In the genomic region with DNA sequence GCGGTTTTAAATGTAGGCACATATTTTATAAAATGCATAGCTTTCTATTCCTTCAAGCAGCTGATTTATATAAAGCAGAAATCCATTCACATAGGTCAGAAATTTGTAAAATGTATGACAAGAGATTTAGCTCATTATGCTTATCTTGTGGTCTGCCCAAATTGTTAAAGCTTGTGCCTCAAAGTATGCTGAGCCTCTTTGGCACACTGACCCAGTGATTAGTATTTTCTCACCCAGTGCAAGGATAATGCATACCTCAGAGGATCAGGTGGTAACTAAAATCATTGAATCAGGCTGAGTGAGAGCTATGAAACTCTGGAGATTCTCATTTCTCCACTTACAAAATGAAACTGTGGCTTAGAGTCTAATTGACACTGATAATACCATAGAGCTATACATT, we compare ENCODE assay signal across 36 cellular contexts.
"Had no signal": no experiment of that assay in that cellular context is flagged by ENCODE, and none has a peak within 500 bp of the region (broad histone marks: within the 10 kb centered on the region; RNA-seq: fewer than 3 reads in every experiment).

No MANE protein-coding gene starts in this region.

- H3K4me3 Mint-ChIP-seq: activated B cell treated with CpG ODN at 0.5 μM for 24 hours; activated CD4-positive, alpha-beta memory T cell treated with anti-CD3 and anti-CD28 coated beads, Interleukin-2, amount 10 ng/mL, durations not matched to agents 7 days and 5 days; activated CD4-positive, alpha-beta T cell treated with anti-CD3 and anti-CD28 coated beads, Interleukin-2, amount 10 ng/mL, durations not matched to agents 24 days and 14 days; activated CD8-positive, alpha-beta memory T cell treated with anti-CD3 and anti-CD28 coated beads, Interleukin-2, amount 10 ng/mL, durations not matched to agents 7 days and 5 days; activated CD8-positive, alpha-beta T cell treated with anti-CD3 and anti-CD28 coated beads, Interleukin-2, amount 10 ng/mL, durations not matched to agents 7 days and 5 days; activated naive CD4-positive, alpha-beta T cell treated with anti-CD3 and anti-CD28 coated beads, Interleukin-2, amount 10 ng/mL, durations not matched to agents 7 days and 5 days; activated naive CD4-positive, alpha-beta T cell treated with anti-CD3 and anti-CD28 coated beads, Interleukin-2, amount 50 U/mL, for 24 hours; activated naive CD8-positive, alpha-beta T cell; activated naive CD8-positive, alpha-beta T cell treated with anti-CD3 and anti-CD28 coated beads, Interleukin-2, amount 10 ng/mL, durations not matched to agents 7 days and 5 days; activated naive CD8-positive, alpha-beta T cell treated with anti-CD3 and anti-CD28 coated beads, Interleukin-2, amount 50 U/mL, for 24 hours; activated T-cell treated with anti-CD3 and anti-CD28 coated beads, Interleukin-2, amount 50 U/mL, for 24 hours; T-helper 1 cell treated with Interleukin-12 subunit alpha and Interleukin-12 subunit beta and Interleukin-4 antibody, amounts not matched to agents 30 μg/mL and 1 μg/mL, for 36 hours; T-helper 2 cell treated with Interferon-gamma antibody and Interleukin-4, amounts not matched to agents 5 μg/mL and 100 μg/mL, for 36 hours had no signal

- DNase-seq: activated B cell treated with CpG ODN at 0.5 μM for 24 hours; activated CD4-positive, alpha-beta memory T cell treated with anti-CD3 and anti-CD28 coated beads, Interleukin-2, amount 10 ng/mL, durations not matched to agents 7 days and 5 days; activated CD4-positive, alpha-beta T cell treated with anti-CD3 and anti-CD28 coated beads for 4 hours; activated CD4-positive, alpha-beta T cell treated with anti-CD3 and anti-CD28 coated beads, Interleukin-2, amount 10 ng/mL, durations not matched to agents 24 days and 14 days; activated CD4-positive, alpha-beta T cell treated with anti-CD3 and anti-CD28 coated beads, Interleukin-2, amount 50 U/mL, for 1 hour; activated CD4-positive, alpha-beta T cell treated with anti-CD3 and anti-CD28 coated beads, Interleukin-2, amount 50 U/mL, for 4 hours; activated CD4-positive, CD25-positive, alpha-beta regulatory T cell treated with anti-CD3 and anti-CD28 coated beads, Interleukin-2, amount 50 U/mL, for 72 hours; activated CD8-positive, alpha-beta memory T cell treated with anti-CD3 and anti-CD28 coated beads for 24 hours; activated CD8-positive, alpha-beta memory T cell treated with anti-CD3 and anti-CD28 coated beads, Interleukin-2, amount 10 ng/mL, durations not matched to agents 7 days and 5 days; activated CD8-positive, alpha-beta memory T cell treated with anti-CD3 and anti-CD28 coated beads, Interleukin-2, amount 50 U/mL, for 48 hours; activated CD8-positive, alpha-beta T cell treated with anti-CD3 and anti-CD28 coated beads, Interleukin-2, amount 10 ng/mL, durations not matched to agents 7 days and 5 days; activated effector memory CD4-positive, alpha-beta T cell treated with Interleukin-2 at 50 U/mL for 16 hours; activated gamma-delta T cell; activated naive CD4-positive, alpha-beta T cell treated with anti-CD3 and anti-CD28 coated beads, Interleukin-2, amount 10 ng/mL, durations not matched to agents 7 days and 5 days; activated naive CD4-positive, alpha-beta T cell treated with Interleukin-2 at 50 U/mL for 16 hours; activated naive CD8-positive, alpha-beta T cell treated with anti-CD3 and anti-CD28 coated beads, Interleukin-2, amount 10 ng/mL, durations not matched to agents 7 days and 5 days; activated naive CD8-positive, alpha-beta T cell treated with anti-CD3 and anti-CD28 coated beads, Interleukin-2, amount 50 U/mL, for 24 hours; activated T-cell treated with anti-CD3 and anti-CD28 coated beads, Interleukin-2, amount 50 U/mL, for 24 hours; activated T-cell treated with anti-CD3 and anti-CD28 coated beads, Interleukin-2, amount 50 U/mL, for 48 hours; amygdala; anterior cingulate cortex; body of pancreas; brain microvascular endothelial cell; central memory CD4-positive, alpha-beta T cell; T-helper 1 cell; T-helper 2 cell; T-helper 9 cell had no signal

- ATAC-seq: activated CD8-positive, alpha-beta memory T cell treated with anti-CD3 and anti-CD28 coated beads, Interleukin-2, amount 10 ng/mL, durations not matched to agents 7 days and 5 days; activated CD8-positive, alpha-beta T cell treated with anti-CD3 and anti-CD28 coated beads, Interleukin-2, amount 10 ng/mL, durations not matched to agents 7 days and 5 days; activated naive CD8-positive, alpha-beta T cell treated with anti-CD3 and anti-CD28 coated beads, Interleukin-2, amount 50 U/mL, for 24 hours; body of pancreas had no signal

- H3K27ac ChIP-seq: ascending aorta, body of pancreas, brain microvascular endothelial cell, breast epithelium, VCaP had no signal

- H3K4me3 ChIP-seq: ascending aorta, body of pancreas, breast epithelium had no signal

- H3K9me3 ChIP-seq: ascending aorta, body of pancreas, breast epithelium had no signal

- H3K36me3 Mint-ChIP-seq: activated CD8-positive, alpha-beta memory T cell treated with anti-CD3 and anti-CD28 coated beads, Interleukin-2, amount 10 ng/mL, durations not matched to agents 7 days and 5 days; activated naive CD4-positive, alpha-beta T cell treated with anti-CD3 and anti-CD28 coated beads, Interleukin-2, amount 10 ng/mL, durations not matched to agents 7 days and 5 days; activated naive CD4-positive, alpha-beta T cell treated with anti-CD3 and anti-CD28 coated beads, Interleukin-2, amount 50 U/mL, for 24 hours; activated naive CD8-positive, alpha-beta T cell; activated naive CD8-positive, alpha-beta T cell treated with anti-CD3 and anti-CD28 coated beads, Interleukin-2, amount 10 ng/mL, durations not matched to agents 7 days and 5 days had no signal

- H3K27ac Mint-ChIP-seq: activated B cell treated with CpG ODN at 0.5 μM for 24 hours; activated CD4-positive, alpha-beta memory T cell treated with anti-CD3 and anti-CD28 coated beads, Interleukin-2, amount 10 ng/mL, durations not matched to agents 7 days and 5 days; activated CD4-positive, alpha-beta T cell treated with anti-CD3 and anti-CD28 coated beads, Interleukin-2, amount 10 ng/mL, durations not matched to agents 24 days and 14 days; activated CD8-positive, alpha-beta memory T cell treated with anti-CD3 and anti-CD28 coated beads, Interleukin-2, amount 10 ng/mL, durations not matched to agents 7 days and 5 days; activated CD8-positive, alpha-beta T cell treated with anti-CD3 and anti-CD28 coated beads, Interleukin-2, amount 10 ng/mL, durations not matched to agents 7 days and 5 days; activated naive CD4-positive, alpha-beta T cell treated with anti-CD3 and anti-CD28 coated beads, Interleukin-2, amount 10 ng/mL, durations not matched to agents 7 days and 5 days; activated naive CD4-positive, alpha-beta T cell treated with anti-CD3 and anti-CD28 coated beads, Interleukin-2, amount 50 U/mL, for 24 hours; activated naive CD8-positive, alpha-beta T cell; activated naive CD8-positive, alpha-beta T cell treated with anti-CD3 and anti-CD28 coated beads, Interleukin-2, amount 10 ng/mL, durations not matched to agents 7 days and 5 days; activated naive CD8-positive, alpha-beta T cell treated with anti-CD3 and anti-CD28 coated beads, Interleukin-2, amount 50 U/mL, for 24 hours; activated T-cell treated with anti-CD3 and anti-CD28 coated beads, Interleukin-2, amount 50 U/mL, for 24 hours; activated T-helper 2 cell treated with anti-CD3 and anti-CD28 coated beads, Interferon-gamma antibody, Interleukin-2, Interleukin-4, amounts not matched to agents 10 μg/mL and 5 μg/mL and 100 μg/mL, durations not matched to agents 14 hours and 24 hours and 36 hours; T-helper 1 cell treated with Interleukin-12 subunit alpha and Interleukin-12 subunit beta and Interleukin-4 antibody, amounts not matched to agents 30 μg/mL and 1 μg/mL, for 36 hours; T-helper 2 cell treated with Interferon-gamma antibody and Interleukin-4, amounts not matched to agents 5 μg/mL and 100 μg/mL, for 36 hours had no signal

- H3K36me3 ChIP-seq: ascending aorta, brain microvascular endothelial cell, breast epithelium had no signal

- H3K27me3 Mint-ChIP-seq: activated CD4-positive, alpha-beta memory T cell treated with anti-CD3 and anti-CD28 coated beads, Interleukin-2, amount 10 ng/mL, durations not matched to agents 7 days and 5 days; activated CD4-positive, alpha-beta T cell treated with anti-CD3 and anti-CD28 coated beads, Interleukin-2, amount 10 ng/mL, durations not matched to agents 24 days and 14 days; activated CD8-positive, alpha-beta memory T cell treated with anti-CD3 and anti-CD28 coated beads, Interleukin-2, amount 10 ng/mL, durations not matched to agents 7 days and 5 days; activated naive CD4-positive, alpha-beta T cell treated with anti-CD3 and anti-CD28 coated beads, Interleukin-2, amount 10 ng/mL, durations not matched to agents 7 days and 5 days; activated naive CD4-positive, alpha-beta T cell treated with anti-CD3 and anti-CD28 coated beads, Interleukin-2, amount 50 U/mL, for 24 hours; activated naive CD8-positive, alpha-beta T cell; activated naive CD8-positive, alpha-beta T cell treated with anti-CD3 and anti-CD28 coated beads, Interleukin-2, amount 10 ng/mL, durations not matched to agents 7 days and 5 days; activated T-cell treated with anti-CD3 and anti-CD28 coated beads, Interleukin-2, amount 50 U/mL, for 24 hours had no signal

- H3K9me3 Mint-ChIP-seq: activated B cell treated with CpG ODN at 0.5 μM for 24 hours; activated CD4-positive, alpha-beta memory T cell treated with anti-CD3 and anti-CD28 coated beads, Interleukin-2, amount 10 ng/mL, durations not matched to agents 7 days and 5 days; activated CD4-positive, alpha-beta T cell treated with anti-CD3 and anti-CD28 coated beads, Interleukin-2, amount 10 ng/mL, durations not matched to agents 24 days and 14 days; activated naive CD4-positive, alpha-beta T cell treated with anti-CD3 and anti-CD28 coated beads, Interleukin-2, amount 10 ng/mL, durations not matched to agents 7 days and 5 days; activated naive CD4-positive, alpha-beta T cell treated with anti-CD3 and anti-CD28 coated beads, Interleukin-2, amount 50 U/mL, for 24 hours; activated naive CD8-positive, alpha-beta T cell treated with anti-CD3 and anti-CD28 coated beads, Interleukin-2, amount 10 ng/mL, durations not matched to agents 7 days and 5 days; activated naive CD8-positive, alpha-beta T cell treated with anti-CD3 and anti-CD28 coated beads, Interleukin-2, amount 50 U/mL, for 24 hours; activated T-cell treated with anti-CD3 and anti-CD28 coated beads, Interleukin-2, amount 50 U/mL, for 24 hours; activated T-helper 2 cell treated with anti-CD3 and anti-CD28 coated beads, Interferon-gamma antibody, Interleukin-2, Interleukin-4, amounts not matched to agents 10 μg/mL and 5 μg/mL and 100 μg/mL, durations not matched to agents 14 hours and 24 hours and 36 hours; T-helper 1 cell treated with Interleukin-12 subunit alpha and Interleukin-12 subunit beta and Interleukin-4 antibody, amounts not matched to agents 30 μg/mL and 1 μg/mL, for 36 hours; T-helper 2 cell treated with Interferon-gamma antibody and Interleukin-4, amounts not matched to agents 5 μg/mL and 100 μg/mL, for 36 hours had no signal

- H3K4me1 ChIP-seq: ascending aorta, body of pancreas, breast epithelium had no signal

- H3K27me3 ChIP-seq: ascending aorta, body of pancreas, brain microvascular endothelial cell, breast epithelium had no signal

- FAIRE-seq: TTC549 had no signal

- H3K4me1 Mint-ChIP-seq: activated B cell treated with CpG ODN at 0.5 μM for 24 hours; activated CD4-positive, alpha-beta memory T cell treated with anti-CD3 and anti-CD28 coated beads, Interleukin-2, amount 10 ng/mL, durations not matched to agents 7 days and 5 days; activated CD4-positive, alpha-beta T cell treated with anti-CD3 and anti-CD28 coated beads, Interleukin-2, amount 10 ng/mL, durations not matched to agents 24 days and 14 days; activated CD8-positive, alpha-beta memory T cell treated with anti-CD3 and anti-CD28 coated beads, Interleukin-2, amount 10 ng/mL, durations not matched to agents 7 days and 5 days; activated naive CD4-positive, alpha-beta T cell treated with anti-CD3 and anti-CD28 coated beads, Interleukin-2, amount 10 ng/mL, durations not matched to agents 7 days and 5 days; activated naive CD4-positive, alpha-beta T cell treated with anti-CD3 and anti-CD28 coated beads, Interleukin-2, amount 50 U/mL, for 24 hours; activated naive CD8-positive, alpha-beta T cell treated with anti-CD3 and anti-CD28 coated beads, Interleukin-2, amount 10 ng/mL, durations not matched to agents 7 days and 5 days; activated naive CD8-positive, alpha-beta T cell treated with anti-CD3 and anti-CD28 coated beads, Interleukin-2, amount 50 U/mL, for 24 hours had no signal
